Comparison of ENCODE assay signal across 9 cellular contexts in the genomic region with DNA sequence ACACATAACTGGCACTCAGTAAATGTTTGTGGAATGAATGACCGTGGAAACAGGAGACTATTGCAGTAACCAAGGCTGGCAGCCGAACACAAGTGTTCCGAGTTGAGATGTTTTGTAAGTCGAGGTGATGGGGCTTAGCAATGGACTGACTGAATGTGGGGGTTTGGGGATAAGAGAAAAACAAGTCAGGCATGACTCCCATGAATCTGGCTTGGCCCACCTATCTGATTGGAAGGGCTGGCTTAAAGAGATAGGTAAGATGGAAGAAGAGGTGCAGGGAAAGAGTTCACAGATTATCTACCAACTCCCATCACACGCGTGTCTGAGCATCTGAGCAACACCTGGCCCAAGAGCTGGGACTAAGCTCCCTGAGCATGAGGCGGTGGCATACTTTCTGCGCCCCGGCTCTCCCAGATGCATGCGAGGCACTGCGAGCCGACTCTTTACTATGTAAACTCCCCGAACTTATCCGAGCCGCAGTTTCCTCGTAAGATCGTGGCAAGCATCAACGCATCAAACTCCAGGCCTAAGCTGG. TPM values are rescaled to one million over a fixed set of nuclear protein-coding genes. Genes with fewer than 3 reads are reported as not detected.
DNase-seq lines count a peak whose midpoint lies in the region; ATAC-seq and TF ChIP-seq lines count a peak whose summit lies in the region.
"Had no signal": no experiment of that assay in that cellular context is flagged by ENCODE, and none has a peak within 500 bp of the region (broad histone marks: within the 10 kb centered on the region; RNA-seq: fewer than 3 reads in every experiment).

No MANE protein-coding gene starts in this region.

- ATAC-seq in HG03460 (IDR thresholded peaks at IDR 0.05; ENCODE audit: unreplicated experiment) (peak; percentile 0), GM18907 (IDR thresholded peaks at IDR 0.05; ENCODE audit: unreplicated experiment) (no peak), GM21526 (IDR thresholded peaks at IDR 0.05; ENCODE audit: low FRiP score, unreplicated experiment) (no peak)

- peak overlapping the region; percentile 70 for H3K27ac ChIP-seq in mammary epithelial cell (ENCODE audit: insufficient read depth, low read depth, low read length)
- H3K27ac ChIP-seq in mucosa of rectum (ENCODE audit: low read depth in 2 of 2, low read length in 2 of 2), result peak overlapping the region; percentile 84 to 93

- no peaks in the 10 kb centered on the region for H3K9me3 ChIP-seq in mammary epithelial cell (replicated peaks; ENCODE audit: insufficient read depth, low read length)
- no peaks in the 10 kb centered on the region for H3K9me3 ChIP-seq in mucosa of rectum (ENCODE audit: control insufficient read depth in 2 of 2, low read length in 2 of 2)

- BruUV-seq in mammary epithelial cell (replicated peaks; lab: Mats Ljungman, UMichigan), result TSS peak; percentile 0

- H3K36me3 ChIP-seq in mammary epithelial cell (ENCODE audit: insufficient read depth, low read length) (no peaks in the 10 kb centered on the region), mucosa of rectum (ENCODE audit: control insufficient read depth in 2 of 2, insufficient read depth in 2 of 2, low read length in 2 of 2) (peaks cover 19 to 21% of the 10 kb centered on the region in 2 donors)

- peak overlapping the region; percentile 73 to 78 (median 77) for H3K4me3 ChIP-seq in mammary epithelial cell (replicated peaks in 1 of 3; ENCODE audit: insufficient read depth in 1 of 3, low read depth in 2 of 3, low read length in 3 of 3)
- peak overlapping the region; percentile 82 to 89 for H3K4me3 ChIP-seq in mucosa of rectum (ENCODE audit: low read length in 2 of 2)

- H2AFZ ChIP-seq in mammary epithelial cell (ENCODE audit: low read depth, low read length), result peak overlapping the region; percentile 87

- H3K79me2 ChIP-seq in mammary epithelial cell (ENCODE audit: insufficient read depth, low read length), result peaks cover 62% of the 10 kb centered on the region

- DNase-seq in ACHN (peak; percentile 63), mammary epithelial cell (no peak), NCI-H446 (lab: John Stamatoyannopoulos, UW) (no peak)
- no peak for DNase-seq in stimulated activated naive CD4-positive, alpha-beta T cell treated with Interleukin-2 at 50 U/mL for 16 hours (lab: John Stamatoyannopoulos, UW)

- no peak for TF ChIP-seq CTCF in mammary epithelial cell (conservative IDR thresholded peaks at IDR 0.05 in 1 of 2, IDR thresholded peaks at IDR 0.05 in 1 of 2; ENCODE audit: extremely low read depth in 1 of 2, insufficient read depth in 1 of 2, low read depth in 1 of 2, low read length in 2 of 2)

- peak overlapping the region; percentile 91 for H3K4me2 ChIP-seq in mammary epithelial cell (ENCODE audit: insufficient read depth, low read depth, low read length)

- H3K4me1 ChIP-seq in mammary epithelial cell (ENCODE audit: insufficient read depth, low read length) (peaks cover 38% of the 10 kb centered on the region), mucosa of rectum (ENCODE audit: control insufficient read depth in 2 of 2, insufficient read depth in 2 of 2, low read length in 2 of 2) (peaks cover 19 to 20% of the 10 kb centered on the region in 2 donors)

- peak overlapping the region; percentile 86 for H3K9ac ChIP-seq in mammary epithelial cell (ENCODE audit: insufficient read depth, low read length)
- peak overlapping the region; percentile 76 to 78 for H3K9ac ChIP-seq in mucosa of rectum (ENCODE audit: low read depth in 1 of 2, low read length in 2 of 2)

- H3K27me3 ChIP-seq in mammary epithelial cell (ENCODE audit: insufficient read depth, low read length) (no peaks in the 10 kb centered on the region), mucosa of rectum (ENCODE audit: control insufficient read depth in 2 of 2, insufficient read depth in 2 of 2, low read length in 2 of 2) (no peaks in the 10 kb centered on the region)

- intact Hi-C loops in mammary epithelial cell (cut with micrococcal nuclease), result loop anchor here (1.0 to 10.0 kb wide), 7 partner anchors 23 to 440 kb away; a partner anchor contains a TSS

- WGBS in mammary epithelial cell (ENCODE audit: low coverage, missing lambda C conversion rate), result 7% methylated on average over 18 of the region's 18 CpGs

- dilution Hi-C loops in mammary epithelial cell (cut with HindIII; ENCODE audit: low sequenced_read_pairs), result no loop called here

- H4K20me1 ChIP-seq in mammary epithelial cell (ENCODE audit: insufficient read depth, low read length), result no peaks in the 10 kb centered on the region

- in situ Hi-C loops in ACHN (cut with HindIII; ENCODE audit: low pct_ligation_motif_present, low pct_unique_long_range_greater_than_20kb, low sequenced_read_pairs), result no loop called here
- in situ Hi-C loops in mammary epithelial cell (cut with MboI; ENCODE audit: low sequenced_read_pairs in 2 of 2), result loop anchor here in 1 of 2 donors (25.0 kb wide), 2 partner anchors 153 to 447 kb away; a partner anchor contains a TSS

- CTCF ChIA-PET in mammary epithelial cell (lab: Charles Lee; ENCODE audit: low non-redundant PET), result interaction anchor here (0.5 to 1.1 kb wide), 2 partner anchors 13 to 219 kb away, joined by 3 to 4 read pairs; no protein-coding TSS in a partner anchor

RNA-seq across cellular contexts. Expression of a gene that starts 0.5 kb away (rescaled TPM):
- total RNA-seq in mammary epithelial cell, result 10 to 100 TPM; 22.0 to 26.1 TPM
- polyA plus RNA-seq in mammary epithelial cell, result 15.6 TPM
- polyA minus RNA-seq in mammary epithelial cell, result not detected

RNA-seq across cellular contexts. Expression of a gene that starts 0.8 kb away (rescaled TPM):
- 100 to 1,000 TPM; 103 to 108 TPM for total RNA-seq in mammary epithelial cell
- 82.2 TPM for polyA plus RNA-seq in mammary epithelial cell
- polyA minus RNA-seq in mammary epithelial cell, result 215 TPM

RNA-seq across cellular contexts. Expression of a gene that starts 15.7 kb away (rescaled TPM):
- 10 to 100 TPM; 12.5 to 34.6 TPM for total RNA-seq in mammary epithelial cell
- polyA plus RNA-seq in mammary epithelial cell, result 58.9 TPM
- polyA minus RNA-seq in mammary epithelial cell, result 159 TPM

RNA-seq across cellular contexts. Expression of a gene that starts 22.6 kb away (rescaled TPM):
- total RNA-seq in mammary epithelial cell, result 10 to 100 TPM; 76.3 to 80.5 TPM
- 99.9 TPM for polyA plus RNA-seq in mammary epithelial cell
- polyA minus RNA-seq in mammary epithelial cell, result 71.4 TPM

RNA-seq across cellular contexts. Expression of a gene that starts 30.3 kb away (rescaled TPM):
- total RNA-seq in mammary epithelial cell, result not detected
- not detected for polyA plus RNA-seq in mammary epithelial cell
- not detected for polyA minus RNA-seq in mammary epithelial cell
- total RNA-seq: lung microvascular endothelial cell had no signal
